Comparison of ENCODE assay signal across 1 cellular context in genomic region chr13:41059896-41060722, GRCh38.
TF ChIP-seq lines count a peak whose summit lies in the region.

No MANE protein-coding gene starts in this region.

TF ChIP-seq in GM12878, 131 proteins besides CTCF, POLR2A, EP300 and RAD21 (continued from another document):
- TF ChIP-seq MLLT1 (IDR thresholded peaks at IDR 0.05) (peak; percentile 88), FOXK2 (IDR thresholded peaks at IDR 0.05) (no peak), CBX5 (IDR thresholded peaks at IDR 0.05; ENCODE audit: low read depth) (peak; percentile 6; the same call in 1 of the 2 replicates), PKNOX1 (IDR thresholded peaks at IDR 0.05) (no peak), GATAD2B (conservative IDR thresholded peaks at IDR 0.05; ENCODE audit: low read depth) (peak; percentile 87; the same call in 1 of the 2 replicates), TCF7 (IDR thresholded peaks at IDR 0.05; ENCODE audit: borderline replicate concordance) (no peak), TCF12 (IDR thresholded peaks at IDR 0.05; ENCODE audit: low read depth, low read length) (no peak), NR2C2 (IDR thresholded peaks at IDR 0.05; ENCODE audit: borderline replicate concordance, control insufficient read depth, insufficient read length, low read depth) (no peak), BCL3 (IDR thresholded peaks at IDR 0.05; ENCODE audit: borderline replicate concordance, insufficient read depth, low read depth, low read length, poor library complexity, severe bottlenecking) (no peak), MEF2B (IDR thresholded peaks at IDR 0.05; ENCODE audit: partially characterized antibody, poor library complexity, severe bottlenecking) (peak; percentile 57)
